ENCODE assay signal across 9 cellular contexts in the genomic region with DNA sequence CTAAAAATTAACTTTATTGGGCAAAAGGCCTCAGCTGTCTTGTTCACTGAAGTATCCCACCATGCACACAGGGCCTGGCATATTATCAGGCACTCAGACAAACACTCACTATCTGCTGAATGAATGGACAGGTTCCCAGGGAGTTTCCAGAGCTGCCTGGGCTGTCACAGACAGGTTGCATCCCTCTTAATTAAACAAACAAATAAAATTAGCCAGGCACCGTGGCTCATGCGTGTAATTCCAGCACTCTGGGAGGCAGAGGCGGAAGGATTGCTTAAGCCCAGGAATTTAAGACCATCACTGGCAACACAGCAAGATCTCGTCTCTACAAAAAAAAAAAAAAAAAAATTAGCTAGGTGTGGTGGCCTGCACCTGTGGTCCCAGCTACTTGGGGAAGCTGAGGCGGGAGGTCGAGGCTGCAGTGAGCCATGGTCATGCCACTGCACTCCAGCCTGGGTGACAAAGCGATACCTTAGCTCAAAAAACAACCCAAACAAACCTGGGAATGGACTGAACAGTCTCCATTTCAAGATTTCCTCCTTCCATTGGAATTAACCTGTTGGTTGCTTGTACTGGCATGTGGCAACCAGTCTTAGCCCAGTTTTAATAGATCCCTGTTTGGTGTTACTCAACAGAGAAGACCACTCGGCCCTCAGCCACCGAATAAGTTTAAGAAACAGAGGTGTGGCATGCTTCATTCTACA. TPM values are rescaled to one million over a fixed set of nuclear protein-coding genes. Genes with fewer than 3 reads are reported as not detected.
DNase-seq lines count a peak whose midpoint lies in the region; ATAC-seq and TF ChIP-seq lines count a peak whose summit lies in the region.
"Had no signal": no experiment of that assay in that cellular context is flagged by ENCODE, and none has a peak within 500 bp of the region (broad histone marks: within the 10 kb centered on the region; RNA-seq: fewer than 3 reads in every experiment).

No MANE protein-coding gene starts in this region.

- peaks cover 32% of the 10 kb centered on the region for H3K4me1 Mint-ChIP-seq in activated CD4-positive, alpha-beta T cell treated with anti-CD3 and anti-CD28 coated beads, Interleukin-2, amount 10 ng/mL, durations not matched to agents 24 days and 14 days

- H3K27me3 ChIP-seq in adipocyte (replicated peaks; ENCODE audit: control insufficient read depth, insufficient read depth, low read length) (no peaks in the 10 kb centered on the region), suprapubic skin (no peaks in the 10 kb centered on the region)
- H3K27me3 ChIP-seq: BE2C had no signal

- H3K9me3 ChIP-seq in adipocyte (ENCODE audit: control insufficient read depth, low read length) (peaks cover 8% of the 10 kb centered on the region), suprapubic skin (no peaks in the 10 kb centered on the region)
- H3K9me3 ChIP-seq: BE2C had no signal

- no peaks in the 10 kb centered on the region for H3K9me3 Mint-ChIP-seq in activated CD4-positive, alpha-beta T cell treated with anti-CD3 and anti-CD28 coated beads, Interleukin-2, amount 10 ng/mL, durations not matched to agents 24 days and 14 days

- TF ChIP-seq CTCF in suprapubic skin (IDR thresholded peaks at IDR 0.05), result no peak

- H3K4me3 ChIP-seq in adipocyte (ENCODE audit: low read length) (peak overlapping the region; percentile 75), suprapubic skin (peak overlapping the region; percentile 92)

- ATAC-seq in GM18517 (IDR thresholded peaks at IDR 0.05; ENCODE audit: unreplicated experiment) (no peak), GM21526 (IDR thresholded peaks at IDR 0.05; ENCODE audit: low FRiP score, unreplicated experiment) (no peak)

- no peak for TF ChIP-seq POLR2A in suprapubic skin (IDR thresholded peaks at IDR 0.05)

- H3K27ac ChIP-seq in suprapubic skin, result peak overlapping the region; percentile 91

- peaks cover 33% of the 10 kb centered on the region for H3K4me1 ChIP-seq in adipocyte (ENCODE audit: control insufficient read depth, insufficient read depth, low read length)
- peaks cover 42% of the 10 kb centered on the region for H3K4me1 ChIP-seq in suprapubic skin
- H3K4me1 ChIP-seq: BE2C had no signal

- no peak for TF ChIP-seq EP300 in suprapubic skin (IDR thresholded peaks at IDR 0.05)

- intact Hi-C loops in activated CD4-positive, alpha-beta T cell treated with anti-CD3 and anti-CD28 coated beads, Interleukin-2, amount 10 ng/mL, durations not matched to agents 24 days and 14 days (cut with micrococcal nuclease), result no loop called here

- H3K36me3 Mint-ChIP-seq in activated CD4-positive, alpha-beta T cell treated with anti-CD3 and anti-CD28 coated beads, Interleukin-2, amount 10 ng/mL, durations not matched to agents 24 days and 14 days (ENCODE audit: low read depth), result peaks cover 10% of the 10 kb centered on the region

- DNase-seq in activated CD4-positive, alpha-beta T cell treated with anti-CD3 and anti-CD28 coated beads, Interleukin-2, amount 10 ng/mL, durations not matched to agents 24 days and 14 days, result peak; percentile 57
- no peak for DNase-seq in activated CD4-positive, alpha-beta T cell treated with anti-CD3 and anti-CD28 coated beads, Interleukin-2, amount 50 U/mL, for 1 hour
- DNase-seq in adipocyte (ENCODE audit: low read depth), result no peak
- DNase-seq in left kidney (ENCODE audit: low read depth, low spot score), result peak; percentile 44
- no peak for DNase-seq in suprapubic skin (ENCODE audit: low spot score in 2 of 2)
- no peak for DNase-seq in activated gamma-delta T cell treated with Interleukin-2 at 50 U/mL for 16 hours

- H3K4me3 Mint-ChIP-seq in activated CD4-positive, alpha-beta T cell treated with anti-CD3 and anti-CD28 coated beads, Interleukin-2, amount 10 ng/mL, durations not matched to agents 24 days and 14 days, result peak overlapping the region; percentile 79

- H3K27me3 Mint-ChIP-seq in activated CD4-positive, alpha-beta T cell treated with anti-CD3 and anti-CD28 coated beads, Interleukin-2, amount 10 ng/mL, durations not matched to agents 24 days and 14 days, result no peaks in the 10 kb centered on the region

- peaks cover 4% of the 10 kb centered on the region for H3K36me3 ChIP-seq in adipocyte (ENCODE audit: control insufficient read depth, insufficient read depth, low read length, severe bottlenecking)
- no peaks in the 10 kb centered on the region for H3K36me3 ChIP-seq in suprapubic skin
- H3K36me3 ChIP-seq: BE2C had no signal

- 39% methylated on average over 9 of the region's 9 CpGs for WGBS in suprapubic skin

- peak overlapping the region; percentile 77 for H3K27ac Mint-ChIP-seq in activated CD4-positive, alpha-beta T cell treated with anti-CD3 and anti-CD28 coated beads, Interleukin-2, amount 10 ng/mL, durations not matched to agents 24 days and 14 days

- H3K9ac ChIP-seq in adipocyte (ENCODE audit: low read length), result peak overlapping the region; percentile 85

RNA-seq across cellular contexts. Expression of gene TSPAN14, which starts 1.3 kb away (rescaled TPM):
- 57.8 and 61.7 TPM in 2 replicates for total RNA-seq in activated CD4-positive, alpha-beta T cell treated with anti-CD3 and anti-CD28 coated beads, Interleukin-2, amount 10 ng/mL, durations not matched to agents 24 days and 14 days
- 100 to 1,000 TPM in 3 of 4 donors, 10 to 100 TPM in 1; 99.7 to 145 (median 122) TPM for total RNA-seq in suprapubic skin

RNA-seq across cellular contexts. Expression of gene PRXL2A, which starts 44.5 kb away (rescaled TPM):
- total RNA-seq in activated CD4-positive, alpha-beta T cell treated with anti-CD3 and anti-CD28 coated beads, Interleukin-2, amount 10 ng/mL, durations not matched to agents 24 days and 14 days, result 14.8 and 16.4 TPM in 2 replicates
- total RNA-seq in suprapubic skin, result 100 to 1,000 TPM in 3 of 4 donors, 10 to 100 TPM in 1; 91.0 to 106 (median 105) TPM

Comparison
In these comparisons a context has a peak if more than half of its experiments do, and no peak if none do; other contexts are left out.
1. DNase-seq: peak in activated CD4-positive, alpha-beta T cell treated with anti-CD3 and anti-CD28 coated beads, Interleukin-2, amount 10 ng/mL, durations not matched to agents 24 days and 14 days (single experiment) and left kidney (single experiment); none in activated CD4-positive, alpha-beta T cell treated with anti-CD3 and anti-CD28 coated beads, Interleukin-2, amount 50 U/mL, for 1 hour (single experiment), adipocyte (single experiment), suprapubic skin (0 of 2) and activated gamma-delta T cell treated with Interleukin-2 at 50 U/mL for 16 hours (single experiment).